In genomic region chr16:57244463-57244766, GRCh38 we compare ENCODE assay signal across 9 cellular contexts. TPM values are rescaled to one million over a fixed set of nuclear protein-coding genes. Genes with fewer than 3 reads are reported as not detected.
DNase-seq lines count a peak whose midpoint lies in the region; ATAC-seq and TF ChIP-seq lines count a peak whose summit lies in the region.
"Had no signal": no experiment of that assay in that cellular context is flagged by ENCODE, and none has a peak within 500 bp of the region (broad histone marks: within the 10 kb centered on the region; RNA-seq: fewer than 3 reads in every experiment).

No MANE protein-coding gene starts in this region.

- peak overlapping the region; percentile 66 for H3K27ac ChIP-seq in DND-41 (ENCODE audit: low read length)
- peak overlapping the region; percentile 83 to 94 for H3K27ac ChIP-seq in thoracic aorta

- H3K27me3 ChIP-seq in DND-41 (ENCODE audit: insufficient read depth, low read length, poor library complexity): no peaks in the 10 kb centered on the region
- H3K27me3 ChIP-seq in thoracic aorta (replicated peaks; ENCODE audit: insufficient read depth): no peaks in the 10 kb centered on the region

- H3K4me3 ChIP-seq in DND-41 (ENCODE audit: low read depth in 1 of 2, low read length in 2 of 2) (peak overlapping the region; percentile 14 to 87; a peak in 3 of 4 replicates), thoracic aorta (peak overlapping the region; percentile 88)

- peaks cover 3% of the 10 kb centered on the region for H3K36me3 Mint-ChIP-seq in activated CD8-positive, alpha-beta T cell treated with anti-CD3 and anti-CD28 coated beads for 36 hours (ENCODE audit: low read depth)
- peaks cover 4 to 9% (median 6%) of the 10 kb centered on the region in 3 donors for H3K36me3 Mint-ChIP-seq in immature natural killer cell

- peak overlapping the region; percentile 76 for H3K9ac ChIP-seq in DND-41 (ENCODE audit: low read depth, low read length)

- H3K4me1 ChIP-seq in DND-41 (ENCODE audit: insufficient read depth, low read length) (peaks cover 19% of the 10 kb centered on the region), thoracic aorta (ENCODE audit: control insufficient read depth in 1 of 2, low read depth in 2 of 2) (peaks cover 9 to 23% of the 10 kb centered on the region in 2 donors)

- H3K27me3 Mint-ChIP-seq in activated CD8-positive, alpha-beta T cell treated with anti-CD3 and anti-CD28 coated beads for 36 hours: no peaks in the 10 kb centered on the region
- peaks cover 1 to 9% (median 4%) of the 10 kb centered on the region in 3 donors for H3K27me3 Mint-ChIP-seq in immature natural killer cell (ENCODE audit: low read depth in 3 of 3)

- H3K36me3 ChIP-seq in DND-41 (ENCODE audit: insufficient read depth, low read length) (peaks cover 6% of the 10 kb centered on the region), thoracic aorta (peaks cover 9% of the 10 kb centered on the region)

- no peaks in the 10 kb centered on the region for H3K79me2 ChIP-seq in DND-41 (ENCODE audit: insufficient read depth, low read length)

- H4K20me1 ChIP-seq in DND-41 (ENCODE audit: insufficient read depth, low read length): no peaks in the 10 kb centered on the region

- H3K9me3 ChIP-seq in DND-41 (ENCODE audit: insufficient read depth, low read length, severe bottlenecking): no peaks in the 10 kb centered on the region
- H3K9me3 ChIP-seq in thoracic aorta: no peaks in the 10 kb centered on the region

- no peaks in the 10 kb centered on the region for H3K9me3 Mint-ChIP-seq in activated CD8-positive, alpha-beta T cell treated with anti-CD3 and anti-CD28 coated beads for 36 hours
- H3K9me3 Mint-ChIP-seq in immature natural killer cell: no peaks in the 10 kb centered on the region

- peaks cover 17% of the 10 kb centered on the region for H3K4me1 Mint-ChIP-seq in activated CD8-positive, alpha-beta T cell treated with anti-CD3 and anti-CD28 coated beads for 36 hours (ENCODE audit: low read depth)
- H3K4me1 Mint-ChIP-seq in immature natural killer cell: peaks cover 20% of the 10 kb centered on the region in 2 donors

- peak overlapping the region; percentile 87 for H3K4me3 Mint-ChIP-seq in activated CD8-positive, alpha-beta T cell treated with anti-CD3 and anti-CD28 coated beads for 36 hours
- H3K4me3 Mint-ChIP-seq in immature natural killer cell: peak overlapping the region; percentile 95 to 98 (median 97)

- POLR2A ChIA-PET in activated CD8-positive, alpha-beta T cell treated with anti-CD3 and anti-CD28 coated beads for 36 hours (lab: Charles Lee): no interaction called here

- intact Hi-C loops in activated CD8-positive, alpha-beta T cell treated with anti-CD3 and anti-CD28 coated beads for 36 hours (cut with micrococcal nuclease): no loop called here

- ATAC-seq in DND-41 (ENCODE audit: insufficient read depth, low read depth): peak; percentile 55
- ATAC-seq in HG02642 (IDR thresholded peaks at IDR 0.05; ENCODE audit: poor library complexity, unreplicated experiment): peak; percentile 22
- no peak for ATAC-seq in activated CD8-positive, alpha-beta T cell treated with anti-CD3 and anti-CD28 coated beads for 36 hours
- ATAC-seq in thoracic aorta (ENCODE audit: insufficient number of reproducible peaks, low FRiP score, low read depth): peak; percentile 41
- no peak for ATAC-seq in GM21381 (IDR thresholded peaks at IDR 0.05; ENCODE audit: unreplicated experiment)

- DNase-seq in DND-41 (no peak), immature natural killer cell (no peak), thoracic aorta (ENCODE audit: low spot score) (no peak), NCI-H526 treated with DMSO at 0.1 percent for 48 hours (lab: John Stamatoyannopoulos, UW) (no peak), DMS153 (lab: John Stamatoyannopoulos, UW) (no peak)
- DNase-seq in activated CD8-positive, alpha-beta T cell treated with anti-CD3 and anti-CD28 coated beads for 36 hours: no peak

- H2AFZ ChIP-seq in DND-41 (ENCODE audit: low read depth, low read length): peak overlapping the region; percentile 91

- peak overlapping the region; percentile 74 for H3K4me2 ChIP-seq in DND-41 (ENCODE audit: insufficient read depth, low read length)

- CTCF ChIA-PET in activated CD8-positive, alpha-beta T cell treated with anti-CD3 and anti-CD28 coated beads for 36 hours (lab: Charles Lee): interaction anchor here (1.2 kb wide), 1 partner anchor 17 kb away, joined by 3 read pairs; no protein-coding TSS in a partner anchor

- TF ChIP-seq CTCF in DND-41 (IDR thresholded peaks at IDR 0.05; ENCODE audit: borderline replicate concordance, extremely low read depth, low read length, poor library complexity, severe bottlenecking): no peak
- TF ChIP-seq CTCF in activated CD8-positive, alpha-beta T cell treated with anti-CD3 and anti-CD28 coated beads for 36 hours (IDR thresholded peaks at IDR 0.05): no peak
- TF ChIP-seq CTCF in thoracic aorta (IDR thresholded peaks at IDR 0.05): no peak

- H3K27ac Mint-ChIP-seq in activated CD8-positive, alpha-beta T cell treated with anti-CD3 and anti-CD28 coated beads for 36 hours: peak overlapping the region; percentile 92
- peak overlapping the region; percentile 95 to 98 (median 98) for H3K27ac Mint-ChIP-seq in immature natural killer cell

RNA-seq across cellular contexts. Expression of gene ARL2BP, which starts 0.6 kb away (rescaled TPM):
- total RNA-seq in activated CD8-positive, alpha-beta T cell treated with anti-CD3 and anti-CD28 coated beads for 36 hours: 10 to 100 TPM in 1 of 2 experiments, 1 to 10 TPM in 1; 9.4 to 11.0 TPM
- polyA plus RNA-seq in immature natural killer cell: 100 to 1,000 TPM; 130 to 221 (median 136) TPM
- 10 to 100 TPM; 54.7 to 64.0 TPM for total RNA-seq in thoracic aorta

RNA-seq across cellular contexts. Expression of gene PLLP, which starts 40.1 kb away (rescaled TPM):
- total RNA-seq in activated CD8-positive, alpha-beta T cell treated with anti-CD3 and anti-CD28 coated beads for 36 hours: under 1 TPM; 0.51 to 0.65 TPM
- polyA plus RNA-seq in immature natural killer cell: under 1 TPM; 0.21 to 0.57 (median 0.33) TPM
- total RNA-seq in thoracic aorta: 1 to 10 TPM; 3.1 to 8.6 TPM
- total RNA-seq: LHCN-M2 had no signal

RNA-seq across cellular contexts. Expression of gene RSPRY1, which starts 58.3 kb away (rescaled TPM):
- 10 to 100 TPM; 24.5 to 29.4 TPM for total RNA-seq in activated CD8-positive, alpha-beta T cell treated with anti-CD3 and anti-CD28 coated beads for 36 hours
- polyA plus RNA-seq in immature natural killer cell: 10 to 100 TPM; 22.5 to 31.8 (median 24.7) TPM
- 10 to 100 TPM; 28.7 to 32.5 TPM for total RNA-seq in thoracic aorta

RNA-seq across cellular contexts. Expression of gene PSME3IP1, which starts 58.6 kb away (rescaled TPM):
- 100 to 1,000 TPM; 101 to 103 TPM for total RNA-seq in activated CD8-positive, alpha-beta T cell treated with anti-CD3 and anti-CD28 coated beads for 36 hours
- 10 to 100 TPM; 79.0 to 91.7 (median 88.9) TPM for polyA plus RNA-seq in immature natural killer cell
- total RNA-seq in thoracic aorta: 10 to 100 TPM; 39.1 to 64.8 TPM

Comparison
In these comparisons a context has a peak if more than half of its experiments do, and no peak if none do; other contexts are left out.
1. ATAC-seq: peak in DND-41 (single experiment), HG02642 (single experiment) and thoracic aorta (single experiment); none in activated CD8-positive, alpha-beta T cell treated with anti-CD3 and anti-CD28 coated beads for 36 hours (single experiment) and GM21381 (single experiment).
2. RNA of gene ARL2BP, which starts 0.6 kb away (total RNA-seq): 54.7 to 64.0 TPM in thoracic aorta; 9.4 to 11.0 TPM in activated CD8-positive, alpha-beta T cell treated with anti-CD3 and anti-CD28 coated beads for 36 hours; every median in the first group is over 4 times any median in the second.